ENCODE assay signal across 21 cellular contexts in genomic region chr5:55865831-55866230, GRCh38. TPM values are rescaled to one million over a fixed set of nuclear protein-coding genes. Genes with fewer than 3 reads are reported as not detected.
DNase-seq lines count a peak whose midpoint lies in the region; ATAC-seq and TF ChIP-seq lines count a peak whose summit lies in the region.
"Had no signal": no experiment of that assay in that cellular context is flagged by ENCODE, and none has a peak within 500 bp of the region (broad histone marks: within the 10 kb centered on the region; RNA-seq: fewer than 3 reads in every experiment).

No MANE protein-coding gene starts in this region.

- H4K20me1 ChIP-seq in HCT116 (ENCODE audit: insufficient read depth), result no peaks in the 10 kb centered on the region

- H3K27ac ChIP-seq in HCT116 (ENCODE audit: low read depth, low read length), result no peak overlapping the region
- H3K27ac ChIP-seq in WERI-Rb-1, result no peak overlapping the region
- no peak overlapping the region for H3K27ac ChIP-seq in left lung
- H3K27ac ChIP-seq: body of pancreas had no signal

- no peak for TF ChIP-seq RAD21 in HCT116 (IDR thresholded peaks at IDR 0.05; ENCODE audit: low read depth)

- RAD21 ChIA-PET in HCT116 (lab: Charles Lee; ENCODE audit: low non-redundant PET in 1 of 2, low total read pairs in 2 of 2, uncharacterized antibody in 2 of 2, unreplicated experiment in 2 of 2), result no interaction called here

- POLR2A ChIA-PET in HCT116 (lab: Charles Lee), result interaction anchor here (1.0 kb wide), 1 partner anchor 15 kb away, joined by 3 read pairs; the partner anchor contains the start of gene IL31RA

- CTCF ChIA-PET in HCT116 (lab: Charles Lee), result no interaction called here

- H3K9ac ChIP-seq in HCT116 (ENCODE audit: low read length), result no peak overlapping the region

- H3K4me1 ChIP-seq in HCT116 (ENCODE audit: control insufficient read depth in 1 of 2, insufficient read depth in 2 of 2, low read length in 2 of 2), result peaks cover 2 to 16% of the 10 kb centered on the region in 2 experiments; a peak in 3 of 4 replicates
- H3K4me1 ChIP-seq in left lung, result peaks cover 5 to 7% of the 10 kb centered on the region in 2 donors

- H2AFZ ChIP-seq in HCT116 (ENCODE audit: low read depth, low read length, poor library complexity, severe bottlenecking), result no peak overlapping the region

- BruUV-seq in HCT116 (replicated peaks; lab: Mats Ljungman, UMichigan), result no TSS peak

- ATAC-seq in HCT116 (no peak), HG03469 (IDR thresholded peaks at IDR 0.05; ENCODE audit: unreplicated experiment) (no peak), left lung (no peak), HG03045 (IDR thresholded peaks at IDR 0.05; ENCODE audit: unreplicated experiment) (no peak)
- ATAC-seq: left ventricle myocardium superior, sciatic nerve had no signal

- H3K9me2 ChIP-seq in HCT116 (ENCODE audit: insufficient read depth), result no peaks in the 10 kb centered on the region

- TF ChIP-seq CTCF in HCT116 (IDR thresholded peaks at IDR 0.05 in 2 of 3, conservative IDR thresholded peaks at IDR 0.05 in 1 of 3; ENCODE audit: borderline replicate concordance in 1 of 3, insufficient read depth in 1 of 3, low read depth in 2 of 3, low read length in 2 of 3), result no peak
- TF ChIP-seq CTCF in WERI-Rb-1 (IDR thresholded peaks at IDR 0.05; ENCODE audit: low read depth, low read length), result no peak
- TF ChIP-seq CTCF in foreskin fibroblast (IDR thresholded peaks at IDR 0.05; ENCODE audit: low read depth, low read length), result no peak
- no peak for TF ChIP-seq CTCF in left lung (IDR thresholded peaks at IDR 0.05)

- H3K9me3 ChIP-seq in HCT116 (ENCODE audit: control insufficient read depth in 1 of 2, insufficient read depth in 1 of 2, low read depth in 1 of 2, low read length in 2 of 2) (no peaks in the 10 kb centered on the region), WERI-Rb-1 (ENCODE audit: severe bottlenecking) (no peaks in the 10 kb centered on the region), left lung (no peaks in the 10 kb centered on the region)
- H3K9me3 ChIP-seq: body of pancreas had no signal

- H3K4me2 ChIP-seq in HCT116 (ENCODE audit: low read length), result no peak overlapping the region

- intact Hi-C loops in HCT116 (cut with micrococcal nuclease) (no loop called here), left lung (cut with DNase I) (no loop called here)

- H3K27me3 ChIP-seq in HCT116 (ENCODE audit: insufficient read depth, low read length) (no peaks in the 10 kb centered on the region), WERI-Rb-1 (ENCODE audit: insufficient read depth, low read depth, severe bottlenecking) (no peaks in the 10 kb centered on the region), left lung (no peaks in the 10 kb centered on the region)
- H3K27me3 ChIP-seq: body of pancreas had no signal

- DNase-seq in AG08396 (ENCODE audit: low spot score), result peak; percentile 26
- no peak for DNase-seq in HCT116 (ENCODE audit: low read depth, low spot score)
- peak; percentile 68 for DNase-seq in WERI-Rb-1
- peak; percentile 23 to 52 for DNase-seq in foreskin fibroblast
- no peak for DNase-seq in left lung
- DNase-seq in NCI-H1092 (lab: John Stamatoyannopoulos, UW), result no peak
- DNase-seq: activated CD4-positive, alpha-beta T cell treated with anti-CD3 and anti-CD28 coated beads, Interleukin-2, amount 50 U/mL, for 4 hours; DMS79; head of caudate nucleus; left ventricle myocardium superior; NCI-H1417; nephron progenitor cell; stimulated activated CD4-positive, alpha-beta T cell treated with anti-CD3 and anti-CD28 coated beads, Interleukin-4, amount 100 ng/mL, for 1 hour; T-helper 1 cell had no signal

- no peak for TF ChIP-seq POLR2A in HCT116 (IDR thresholded peaks at IDR 0.05; ENCODE audit: borderline replicate concordance, extremely low read depth, insufficient read depth, insufficient read length)

- H3K36me3 ChIP-seq in HCT116 (ENCODE audit: control insufficient read depth in 1 of 2, insufficient read depth in 2 of 2, low read length in 2 of 2) (no peaks in the 10 kb centered on the region), WERI-Rb-1 (no peaks in the 10 kb centered on the region), left lung (no peaks in the 10 kb centered on the region)

- H3K4me3 ChIP-seq in HCT116 (replicated peaks in 1 of 2; ENCODE audit: low read depth in 1 of 2, low read length in 2 of 2) (no peak overlapping the region), WERI-Rb-1 (ENCODE audit: low read depth, low read length) (no peak overlapping the region), foreskin fibroblast (ENCODE audit: low read depth in 1 of 2, low read length in 2 of 2) (no peak overlapping the region), left lung (no peak overlapping the region)
- H3K4me3 ChIP-seq: body of pancreas had no signal

- H3K79me2 ChIP-seq in HCT116 (ENCODE audit: insufficient read depth, low read length), result no peaks in the 10 kb centered on the region

TF ChIP-seq in HCT116, 20 proteins besides CTCF, POLR2A, EP300 and RAD21:
- TF ChIP-seq REST (IDR thresholded peaks at IDR 0.05; ENCODE audit: low read depth) (peak; percentile 58), MAX (IDR thresholded peaks at IDR 0.05) (no peak)

RNA-seq across cellular contexts. Expression of gene IL31RA, which starts 14.7 kb away (rescaled TPM):
- total RNA-seq in HCT116 (2021; ENCODE audit: unreplicated experiment), result 0.59 TPM
- polyA plus RNA-seq in HCT116 (2012), result 0.53 and 0.57 TPM in 2 replicates
- under 1 TPM; 0.16 to 0.55 TPM for total RNA-seq in left lung
- total RNA-seq: body of pancreas, left ventricle myocardium superior, NCI-H460, sciatic nerve had no signal
- polyA plus RNA-seq: BJ, urinary bladder had no signal

Comparison
In these comparisons a context has a peak if more than half of its experiments do, and no peak if none do; other contexts are left out.
1. DNase-seq: peak in AG08396 (single experiment), WERI-Rb-1 (single experiment) and foreskin fibroblast (2 of 2); none in HCT116 (single experiment), left lung (0 of 2) and NCI-H1092 (single experiment).